Comparison of ENCODE assay signal across 10 cellular contexts in the genomic region with DNA sequence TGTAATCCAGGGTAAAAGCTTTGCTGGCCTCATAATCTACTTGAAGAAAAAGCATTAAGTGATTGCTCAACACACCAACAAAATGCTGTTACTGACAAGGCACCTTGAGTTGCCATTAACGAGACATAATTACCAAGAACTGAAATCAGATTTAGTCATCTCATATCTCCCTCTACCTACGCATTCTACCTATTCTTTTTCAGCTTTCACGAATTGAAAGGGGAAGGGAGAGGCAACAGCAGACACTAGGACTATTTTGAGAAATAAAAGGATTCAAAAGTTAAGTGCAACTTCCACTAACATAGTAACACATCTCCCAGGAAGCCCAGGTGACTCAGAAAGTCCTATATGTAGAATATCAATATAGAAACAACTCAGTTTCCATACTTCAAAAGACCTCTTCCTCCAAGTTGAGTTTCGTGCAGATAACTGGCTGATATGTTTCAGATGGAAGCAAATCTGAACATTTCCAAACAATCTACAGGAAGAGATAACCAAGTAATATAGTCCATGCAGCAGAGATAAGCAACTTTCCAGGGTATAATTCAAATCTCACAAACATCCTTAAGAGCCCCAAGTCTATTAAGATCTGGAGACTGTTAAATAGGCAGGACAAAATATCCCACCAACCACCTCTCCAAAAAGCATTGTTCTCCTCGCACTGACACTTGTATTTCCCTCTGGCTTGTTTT. TPM values are rescaled to one million over a fixed set of nuclear protein-coding genes. Genes with fewer than 3 reads are reported as not detected.
DNase-seq lines count a peak whose midpoint lies in the region; ATAC-seq and TF ChIP-seq lines count a peak whose summit lies in the region.
"Had no signal": no experiment of that assay in that cellular context is flagged by ENCODE, and none has a peak within 500 bp of the region (broad histone marks: within the 10 kb centered on the region; RNA-seq: fewer than 3 reads in every experiment).

No MANE protein-coding gene starts in this region.

- H3K9me3 Mint-ChIP-seq in activated naive CD4-positive, alpha-beta T cell treated with anti-CD3 and anti-CD28 coated beads, Interleukin-2, amount 10 ng/mL, durations not matched to agents 7 days and 5 days = no peaks in the 10 kb centered on the region
- H3K9me3 Mint-ChIP-seq in endothelial cell (ENCODE audit: unreplicated experiment) = no peaks in the 10 kb centered on the region

- no peaks in the 10 kb centered on the region for H3K36me3 Mint-ChIP-seq in activated naive CD4-positive, alpha-beta T cell treated with anti-CD3 and anti-CD28 coated beads, Interleukin-2, amount 10 ng/mL, durations not matched to agents 7 days and 5 days
- peaks cover 3% of the 10 kb centered on the region for H3K36me3 Mint-ChIP-seq in endothelial cell (ENCODE audit: low read depth, unreplicated experiment)

- peak overlapping the region; percentile 48 for H3K4me3 Mint-ChIP-seq in activated naive CD4-positive, alpha-beta T cell treated with anti-CD3 and anti-CD28 coated beads, Interleukin-2, amount 10 ng/mL, durations not matched to agents 7 days and 5 days
- peak overlapping the region; percentile 87 for H3K4me3 Mint-ChIP-seq in endothelial cell (ENCODE audit: unreplicated experiment)

- TF ChIP-seq CTCF in endothelial cell (IDR thresholded peaks at IDR 0.05; ENCODE audit: unreplicated experiment) (no peak), A673 (conservative IDR thresholded peaks at IDR 0.05; ENCODE audit: low read depth, low read length) (no peak)

- POLR2A ChIA-PET in A673 (lab: Charles Lee; ENCODE audit: low non-redundant PET) = no interaction called here

- H3K27ac Mint-ChIP-seq in activated naive CD4-positive, alpha-beta T cell treated with anti-CD3 and anti-CD28 coated beads, Interleukin-2, amount 10 ng/mL, durations not matched to agents 7 days and 5 days = no peak overlapping the region
- no peak overlapping the region for H3K27ac Mint-ChIP-seq in endothelial cell (ENCODE audit: unreplicated experiment)

- CTCF ChIA-PET in activated naive CD4-positive, alpha-beta T cell treated with anti-CD3 and anti-CD28 coated beads, Interleukin-2, amount 10 ng/mL, durations not matched to agents 7 days and 5 days (lab: Charles Lee) = no interaction called here
- CTCF ChIA-PET in A673 (lab: Charles Lee) = no interaction called here

- H3K4me1 ChIP-seq in subcutaneous abdominal adipose tissue (ENCODE audit: control insufficient read depth in 5 of 5, insufficient read depth in 5 of 5, low read length in 5 of 5) (peaks cover 0 to 25% (median 18%) of the 10 kb centered on the region in 5 donors), A673 (ENCODE audit: insufficient read depth, low read length, poor library complexity, severe bottlenecking) (no peaks in the 10 kb centered on the region)

- H3K27me3 Mint-ChIP-seq in activated naive CD4-positive, alpha-beta T cell treated with anti-CD3 and anti-CD28 coated beads, Interleukin-2, amount 10 ng/mL, durations not matched to agents 7 days and 5 days = peaks cover 51% of the 10 kb centered on the region
- peaks cover 1% of the 10 kb centered on the region for H3K27me3 Mint-ChIP-seq in endothelial cell (ENCODE audit: unreplicated experiment)

- H3K9ac ChIP-seq in subcutaneous abdominal adipose tissue (ENCODE audit: low read length in 5 of 5) = no peak overlapping the region
- H3K9ac ChIP-seq: BLaER1 treated with 17β-estradiol and CSF1 and Interleukin-3, amounts not matched to agents 10 nM and 100 nM had no signal

- no peak for DNase-seq in activated naive CD4-positive, alpha-beta T cell treated with anti-CD3 and anti-CD28 coated beads, Interleukin-2, amount 10 ng/mL, durations not matched to agents 7 days and 5 days
- no peak for DNase-seq in activated naive CD4-positive, alpha-beta T cell treated with Interleukin-2 at 50 U/mL for 16 hours
- DNase-seq in endothelial cell (ENCODE audit: low spot score) = no peak
- no peak for DNase-seq in left cardiac atrium
- no peak for DNase-seq in A673 (ENCODE audit: low spot score)
- DNase-seq in medulla oblongata (ENCODE audit: extremely low spot score) = no peak

- H3K36me3 ChIP-seq in subcutaneous abdominal adipose tissue (ENCODE audit: control insufficient read depth in 5 of 5, insufficient read depth in 5 of 5, low read length in 5 of 5) (no peaks in the 10 kb centered on the region), A673 (ENCODE audit: insufficient read depth, low read length, poor library complexity, severe bottlenecking) (no peaks in the 10 kb centered on the region)
- H3K36me3 ChIP-seq: BLaER1 treated with 17β-estradiol and CSF1 and Interleukin-3, amounts not matched to agents 10 nM and 100 nM had no signal

- no peak overlapping the region for H3K27ac ChIP-seq in subcutaneous abdominal adipose tissue (ENCODE audit: low read depth, low read length)
- no peak overlapping the region for H3K27ac ChIP-seq in A673 (ENCODE audit: low read depth, low read length, poor library complexity, severe bottlenecking)
- H3K27ac ChIP-seq: BLaER1 treated with 17β-estradiol and CSF1 and Interleukin-3, amounts not matched to agents 10 nM and 100 nM had no signal

- H3K9me3 ChIP-seq in subcutaneous abdominal adipose tissue (ENCODE audit: control insufficient read depth in 5 of 5, low read length in 5 of 5) (no peaks in the 10 kb centered on the region), A673 (ENCODE audit: low read depth, low read length, poor library complexity, severe bottlenecking) (no peaks in the 10 kb centered on the region)
- H3K9me3 ChIP-seq: BLaER1 treated with 17β-estradiol and CSF1 and Interleukin-3, amounts not matched to agents 10 nM and 100 nM had no signal

- H3K4me3 ChIP-seq in subcutaneous abdominal adipose tissue (ENCODE audit: low read depth in 1 of 5, low read length in 5 of 5) (peak overlapping the region in 3 of 5 donors; percentile 80 to 84 (median 81)), A673 (ENCODE audit: low read depth, low read length, poor library complexity, severe bottlenecking) (no peak overlapping the region)

- H3K27me3 ChIP-seq in subcutaneous abdominal adipose tissue (ENCODE audit: control insufficient read depth in 5 of 5, insufficient read depth in 4 of 5, low read length in 5 of 5) (peaks cover 0 to 4% (median 0%) of the 10 kb centered on the region in 5 donors), A673 (replicated peaks; ENCODE audit: insufficient read depth, low read depth, low read length, poor library complexity) (peaks cover 23% of the 10 kb centered on the region)

- intact Hi-C loops in left cardiac atrium (cut with DNase I) = no loop called here
- intact Hi-C loops in A673 (cut with micrococcal nuclease; ENCODE audit: unreplicated experiment) = no loop called here

- peaks cover 27% of the 10 kb centered on the region for H3K4me1 Mint-ChIP-seq in activated naive CD4-positive, alpha-beta T cell treated with anti-CD3 and anti-CD28 coated beads, Interleukin-2, amount 10 ng/mL, durations not matched to agents 7 days and 5 days
- peaks cover 20% of the 10 kb centered on the region for H3K4me1 Mint-ChIP-seq in endothelial cell (ENCODE audit: unreplicated experiment)

- ATAC-seq in HG03565 (IDR thresholded peaks at IDR 0.05; ENCODE audit: unreplicated experiment) (peak; percentile 61), left cardiac atrium (no peak)
- ATAC-seq: right cardiac atrium had no signal

- BruUV-seq in A673 (replicated peaks; lab: Mats Ljungman, UMichigan) = no TSS peak

RNA-seq across cellular contexts. Expression of a gene that starts 1.9 kb away (rescaled TPM):
- total RNA-seq in endothelial cell (ENCODE audit: unreplicated experiment) (61.0 TPM), left cardiac atrium (1 to 10 TPM; 5.7 to 5.8 TPM), A673 (2021) (1.1 and 2.3 TPM in 2 replicates)

RNA-seq across cellular contexts. Expression of a gene that starts 2.4 kb away (rescaled TPM):
- total RNA-seq in endothelial cell (ENCODE audit: unreplicated experiment) = 1.1 TPM
- under 1 TPM; 0.13 to 0.29 TPM for total RNA-seq in left cardiac atrium
- not detected in 2 replicates for total RNA-seq in A673 (2021)
